ENCODE assay signal across 25 cellular contexts in genomic region chr3:172182797-172183196, GRCh38.
DNase-seq lines count a peak whose midpoint lies in the region; ATAC-seq, FAIRE-seq and TF ChIP-seq lines count a peak whose summit lies in the region.
"Had no signal": no experiment of that assay in that cellular context is flagged by ENCODE, and none has a peak within 500 bp of the region (broad histone marks: within the 10 kb centered on the region; RNA-seq: fewer than 3 reads in every experiment).

No MANE protein-coding gene starts in this region.

- H3K27ac Mint-ChIP-seq in MCF 10A (ENCODE audit: low read depth, unreplicated experiment) (no peak overlapping the region), type B pancreatic cell (peak overlapping the region; percentile 4)
- H3K27ac Mint-ChIP-seq: activated CD8-positive, alpha-beta T cell treated with anti-CD3 and anti-CD28 coated beads for 36 hours; activated naive CD4-positive, alpha-beta T cell treated with anti-CD3 and anti-CD28 coated beads, Interleukin-2, amount 10 ng/mL, durations not matched to agents 7 days and 5 days had no signal

- H3K9me3 Mint-ChIP-seq in MCF 10A (ENCODE audit: unreplicated experiment): no peaks in the 10 kb centered on the region
- H3K9me3 Mint-ChIP-seq in type B pancreatic cell: peaks cover 5% of the 10 kb centered on the region
- H3K9me3 Mint-ChIP-seq: activated CD8-positive, alpha-beta T cell treated with anti-CD3 and anti-CD28 coated beads for 36 hours; activated naive CD4-positive, alpha-beta T cell treated with anti-CD3 and anti-CD28 coated beads, Interleukin-2, amount 10 ng/mL, durations not matched to agents 7 days and 5 days had no signal

- H3K4me3 Mint-ChIP-seq in MCF 10A (ENCODE audit: unreplicated experiment) (no peak overlapping the region), type B pancreatic cell (no peak overlapping the region)
- H3K4me3 Mint-ChIP-seq: activated CD8-positive, alpha-beta T cell treated with anti-CD3 and anti-CD28 coated beads for 36 hours; activated naive CD4-positive, alpha-beta T cell treated with anti-CD3 and anti-CD28 coated beads, Interleukin-2, amount 10 ng/mL, durations not matched to agents 7 days and 5 days had no signal

- H3K4me1 Mint-ChIP-seq in MCF 10A (ENCODE audit: insufficient read depth, unreplicated experiment): peaks cover 32% of the 10 kb centered on the region
- H3K4me1 Mint-ChIP-seq in type B pancreatic cell (ENCODE audit: unreplicated experiment): peaks cover 36% of the 10 kb centered on the region

- DNase-seq in breast epithelium (ENCODE audit: low spot score in 2 of 2): no peak
- DNase-seq in MCF 10A (ENCODE audit: unreplicated experiment): no peak
- peak; percentile 22 for DNase-seq in bronchial epithelial cell (ENCODE audit: low read depth)
- no peak for DNase-seq in mucosa of descending colon
- no peak for DNase-seq in type B pancreatic cell (ENCODE audit: extremely low spot score, unreplicated experiment)
- DNase-seq in NCI-H69 (lab: John Stamatoyannopoulos, UW): no peak
- no peak for DNase-seq in middle frontal gyrus (ENCODE audit: extremely low spot score, low spot score)
- DNase-seq: 8988T; activated naive CD4-positive, alpha-beta T cell treated with anti-CD3 and anti-CD28 coated beads, Interleukin-2, amount 10 ng/mL, durations not matched to agents 7 days and 5 days; activated T-cell treated with anti-CD3 and anti-CD28 coated beads, Interleukin-2, amount 50 U/mL, for 1 hour; colonic mucosa; erythroblast; NCI-H1417; NCI-H2107; NCI-H524 treated with DMSO at 0.1 percent for 48 hours; ovary; stimulated activated naive CD8-positive, alpha-beta T cell treated with anti-CD3 and anti-CD28 coated beads, Interleukin-15, Interleukin-2, amounts not matched to agents 100 U/mL and 50 U/mL, for 24 hours; T-helper 9 cell; trophoblast cell had no signal

- H3K27me3 Mint-ChIP-seq in MCF 10A (ENCODE audit: insufficient read depth, unreplicated experiment) (no peaks in the 10 kb centered on the region), type B pancreatic cell (no peaks in the 10 kb centered on the region)
- H3K27me3 Mint-ChIP-seq: activated CD8-positive, alpha-beta T cell treated with anti-CD3 and anti-CD28 coated beads for 36 hours; activated naive CD4-positive, alpha-beta T cell treated with anti-CD3 and anti-CD28 coated beads, Interleukin-2, amount 10 ng/mL, durations not matched to agents 7 days and 5 days had no signal

- no peak for TF ChIP-seq POLR2A in breast epithelium (IDR thresholded peaks at IDR 0.05)

- H3K4me3 ChIP-seq in breast epithelium (no peak overlapping the region), bronchial epithelial cell (ENCODE audit: low read depth, low read length) (no peak overlapping the region), mucosa of descending colon (no peak overlapping the region)
- H3K4me3 ChIP-seq: ascending aorta, colonic mucosa, ovary had no signal

- H3K36me3 ChIP-seq in breast epithelium: no peaks in the 10 kb centered on the region
- H3K36me3 ChIP-seq in bronchial epithelial cell (ENCODE audit: control insufficient read depth, insufficient read depth, low read length): no peaks in the 10 kb centered on the region
- no peaks in the 10 kb centered on the region for H3K36me3 ChIP-seq in mucosa of descending colon (ENCODE audit: low read depth)
- H3K36me3 ChIP-seq: ascending aorta, colonic mucosa, ovary had no signal

- TF ChIP-seq CTCF in breast epithelium (IDR thresholded peaks at IDR 0.05): no peak
- no peak for TF ChIP-seq CTCF in MCF 10A (IDR thresholded peaks at IDR 0.05; ENCODE audit: unreplicated experiment)
- no peak for TF ChIP-seq CTCF in bronchial epithelial cell (IDR thresholded peaks at IDR 0.05; ENCODE audit: insufficient read depth, low read length, severe bottlenecking)
- TF ChIP-seq CTCF in mucosa of descending colon (IDR thresholded peaks at IDR 0.05): no peak
- TF ChIP-seq CTCF in type B pancreatic cell (conservative IDR thresholded peaks at IDR 0.05): no peak

- no TSS peak for BruUV-seq in MCF 10A (replicated peaks; lab: Mats Ljungman, UMichigan)

- POLR2A ChIA-PET in MCF 10A (lab: Yijun Ruan, JAX): interaction anchor here (1.0 to 2.0 kb wide), 3 partner anchors 12 to 136 kb away, joined by 3 to 11 read pairs (median 4); no protein-coding TSS in a partner anchor

- CTCF ChIA-PET in MCF 10A (lab: Yijun Ruan, JAX): interaction anchor here (1.1 to 1.5 kb wide), 3 partner anchors 11 to 141 kb away, joined by 3 read pairs; no protein-coding TSS in a partner anchor

- FAIRE-seq in bronchial epithelial cell (lab: Jason Lieb, UNC): no peak
- FAIRE-seq: frontal cortex, GM19239, HTR-8/SVneo had no signal

- ATAC-seq in mucosa of descending colon (peak; percentile 7), GM18861 (IDR thresholded peaks at IDR 0.05; ENCODE audit: unreplicated experiment) (no peak)

- no peaks in the 10 kb centered on the region for H3K27me3 ChIP-seq in breast epithelium
- no peaks in the 10 kb centered on the region for H3K27me3 ChIP-seq in bronchial epithelial cell (ENCODE audit: control insufficient read depth, insufficient read depth, low read length)
- H3K27me3 ChIP-seq: ascending aorta, colonic mucosa, ovary had no signal

- peak overlapping the region; percentile 21 to 41 for H3K27ac ChIP-seq in breast epithelium
- H3K27ac ChIP-seq: colonic mucosa, ovary had no signal

- intact Hi-C loops in breast epithelium (cut with DNase I; ENCODE audit: low total_unique reads): no loop called here
- intact Hi-C loops in MCF 10A (cut with micrococcal nuclease): no loop called here
- intact Hi-C loops in mucosa of descending colon (cut with DNase I, micrococcal nuclease): no loop called here

- H3K36me3 Mint-ChIP-seq in MCF 10A (ENCODE audit: insufficient read depth, unreplicated experiment) (peaks cover 8% of the 10 kb centered on the region), type B pancreatic cell (peaks cover 16% of the 10 kb centered on the region)
- H3K36me3 Mint-ChIP-seq: activated naive CD4-positive, alpha-beta T cell treated with anti-CD3 and anti-CD28 coated beads, Interleukin-2, amount 10 ng/mL, durations not matched to agents 7 days and 5 days had no signal

- H3K9me3 ChIP-seq in breast epithelium (no peaks in the 10 kb centered on the region), mucosa of descending colon (no peaks in the 10 kb centered on the region)
- H3K9me3 ChIP-seq: ascending aorta, colonic mucosa, ovary had no signal

- H3K4me1 ChIP-seq in breast epithelium: peaks cover 0 to 7% of the 10 kb centered on the region in 2 donors
- H3K4me1 ChIP-seq in mucosa of descending colon (ENCODE audit: low read depth): peaks cover 11% of the 10 kb centered on the region
- H3K4me1 ChIP-seq: colonic mucosa had no signal
